1 cellular context compared by ENCODE assay signal in genomic region chr7:84139986-84140729, GRCh38.
TF ChIP-seq lines count a peak whose summit lies in the region.

No MANE protein-coding gene starts in this region.

TF ChIP-seq in GM23338, 12 proteins besides CTCF, POLR2A, EP300 and RAD21 (continued from another document):
- TF ChIP-seq ETS1 (IDR thresholded peaks at IDR 0.05), result no peak
- TF ChIP-seq EZH2phosphoT487 (IDR thresholded peaks at IDR 0.05; ENCODE audit: unreplicated experiment), result no peak
- no peak for TF ChIP-seq CREB1 (CRISPR knock-in tag; IDR thresholded peaks at IDR 0.05; ENCODE audit: low read depth)
- TF ChIP-seq REST (IDR thresholded peaks at IDR 0.05; ENCODE audit: unreplicated experiment), result no peak
- TF ChIP-seq ZNF462 (CRISPR knock-in tag; IDR thresholded peaks at IDR 0.05), result no peak
- no peak for TF ChIP-seq POLR2AphosphoS5 (IDR thresholded peaks at IDR 0.05; ENCODE audit: low read depth)
- TF ChIP-seq JUNB (IDR thresholded peaks at IDR 0.05; ENCODE audit: unreplicated experiment), result no peak
- TF ChIP-seq NANOG (IDR thresholded peaks at IDR 0.05; ENCODE audit: borderline replicate concordance), result no peak
